In the genomic region with DNA sequence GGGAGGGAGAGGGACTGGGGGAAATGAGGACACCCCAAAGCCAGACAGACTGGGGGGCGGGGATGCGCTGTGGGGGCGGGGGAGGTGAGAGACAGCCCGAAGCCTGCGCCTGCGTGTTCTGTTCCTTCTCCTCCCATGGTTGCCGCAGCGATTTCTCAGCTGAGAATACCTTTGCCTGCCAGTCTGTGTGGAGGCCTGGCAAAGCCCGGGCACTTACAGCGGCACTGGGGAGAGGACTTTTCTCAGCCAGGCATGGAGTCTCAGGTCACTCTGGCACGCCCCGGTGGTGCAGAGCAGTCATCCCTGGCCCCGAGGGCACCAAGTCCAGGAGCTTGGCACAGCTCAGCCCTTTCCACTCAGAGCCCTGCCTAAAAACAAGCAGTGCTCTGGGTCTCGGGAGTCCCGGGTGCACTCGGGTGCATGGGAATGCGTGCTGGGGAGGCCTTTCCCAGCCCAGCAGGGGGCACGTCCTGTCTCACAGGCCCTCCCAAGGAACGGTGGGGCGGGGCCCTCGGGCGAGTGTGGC, we compare ENCODE assay signal across 18 cellular contexts.
DNase-seq lines count a peak whose midpoint lies in the region; FAIRE-seq and TF ChIP-seq lines count a peak whose summit lies in the region.
"Had no signal": no experiment of that assay in that cellular context is flagged by ENCODE, and none has a peak within 500 bp of the region (broad histone marks: within the 10 kb centered on the region; RNA-seq: fewer than 3 reads in every experiment).

No MANE protein-coding gene starts in this region.

- 16 to 30% methylated on average over 15 to 17 of the region's 22 CpGs for WGBS in thyroid gland, 2 donors

- TF ChIP-seq CTCF in breast epithelium (IDR thresholded peaks at IDR 0.05) (no peak), thyroid gland (IDR thresholded peaks at IDR 0.05) (peak in 2 of 6 experiments; percentile 23 to 27)

- H3K27ac ChIP-seq in breast epithelium (peak overlapping the region; percentile 21 to 52), thyroid gland (peak overlapping the region; percentile 67 to 76 (median 71))
- H3K27ac ChIP-seq: colonic mucosa had no signal

- peak; percentile 13 for DNase-seq in activated T-cell treated with anti-CD3 and anti-CD28 coated beads, Interleukin-2, amount 50 U/mL, for 1 hour
- no peak for DNase-seq in activated T-cell treated with anti-CD3 and anti-CD28 coated beads for 4 hours
- DNase-seq in breast epithelium (ENCODE audit: low spot score in 2 of 2) = peak; percentile 18 to 51
- DNase-seq in kidney tubule cell (ENCODE audit: low spot score) = peak; percentile 40
- DNase-seq in thyroid gland = peak; percentile 98 to 99
- no peak for DNase-seq in retina
- no peak for DNase-seq in T-helper 1 cell
- no peak for DNase-seq in RCC 7860 (ENCODE audit: low spot score)
- DNase-seq: ACHN; activated CD4-positive, alpha-beta T cell treated with anti-CD3 and anti-CD28 coated beads, Interleukin-2, amount 50 U/mL, for 4 hours; activated naive CD4-positive, alpha-beta T cell treated with Interleukin-2 at 50 U/mL for 16 hours; colonic mucosa; naive B cell; NCI-H1436 treated with DMSO at 0.1 percent for 48 hours; T-helper 17 cell had no signal

- H3K27me3 ChIP-seq in breast epithelium = no peaks in the 10 kb centered on the region
- no peaks in the 10 kb centered on the region for H3K27me3 ChIP-seq in thyroid gland
- H3K27me3 ChIP-seq: colonic mucosa had no signal

- TF ChIP-seq POLR2A in breast epithelium (IDR thresholded peaks at IDR 0.05) (no peak), thyroid gland (IDR thresholded peaks at IDR 0.05) (peak in 1 of 2 donors; percentile 43)

- H3K4me3 ChIP-seq in breast epithelium (peak overlapping the region in 2 of 3 donors; percentile 28 to 54), thyroid gland (replicated peaks in 1 of 3) (no peak overlapping the region)
- H3K4me3 ChIP-seq: colonic mucosa, GM12878, HAP-1 had no signal

- H3K36me3 ChIP-seq in breast epithelium (no peaks in the 10 kb centered on the region), thyroid gland (no peaks in the 10 kb centered on the region)
- H3K36me3 ChIP-seq: colonic mucosa, HAP-1 had no signal

- intact Hi-C loops in breast epithelium (cut with DNase I; ENCODE audit: low total_unique reads) (no loop called here), thyroid gland (cut with DNase I) (loop anchor here (10.0 kb wide), 1 partner anchor 283 kb away; no protein-coding TSS in a partner anchor)

- FAIRE-seq in RCC 7860 (lab: Jason Lieb, UNC) = no peak
- FAIRE-seq: GM12878, GM19239 had no signal

- H3K4me1 ChIP-seq in breast epithelium (no peaks in the 10 kb centered on the region), thyroid gland (peaks cover 5 to 21% of the 10 kb centered on the region in 2 donors)
- H3K4me1 ChIP-seq: colonic mucosa, HAP-1 had no signal

- H3K9me3 ChIP-seq in breast epithelium = no peaks in the 10 kb centered on the region
- H3K9me3 ChIP-seq in thyroid gland = no peaks in the 10 kb centered on the region
- H3K9me3 ChIP-seq: colonic mucosa, HAP-1 had no signal

Comparison
In these comparisons a context has a peak if more than half of its experiments do, and no peak if none do; other contexts are left out.
1. DNase-seq: peak in activated T-cell treated with anti-CD3 and anti-CD28 coated beads, Interleukin-2, amount 50 U/mL, for 1 hour (single experiment), breast epithelium (2 of 2), kidney tubule cell (single experiment) and thyroid gland (2 of 2); none in activated T-cell treated with anti-CD3 and anti-CD28 coated beads for 4 hours (single experiment), retina (single experiment), T-helper 1 cell (0 of 5) and RCC 7860 (single experiment).
2. H3K4me3 ChIP-seq: peak in breast epithelium (2 of 3); none in thyroid gland (0 of 3).